ENCODE assay signal across 8 cellular contexts in the genomic region with DNA sequence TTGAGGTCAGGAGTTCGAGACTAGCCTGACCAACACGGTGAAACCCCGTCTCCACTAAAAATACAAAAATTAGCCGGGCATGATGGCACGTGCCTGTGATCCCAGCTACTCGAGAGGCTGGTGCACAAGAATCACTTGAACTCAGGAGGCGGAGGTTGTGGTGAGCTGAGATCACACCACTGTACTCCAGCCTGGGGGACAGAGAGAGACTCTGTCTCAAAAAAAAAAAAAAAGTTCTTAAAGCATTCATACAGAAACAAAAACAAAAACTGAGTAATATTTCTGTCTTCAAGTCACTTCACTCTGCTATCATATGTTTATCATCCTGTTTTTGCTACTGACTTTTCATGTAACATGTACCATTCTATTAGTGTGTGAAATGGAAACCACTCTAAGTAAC.
DNase-seq lines count a peak whose midpoint lies in the region; ATAC-seq and TF ChIP-seq lines count a peak whose summit lies in the region.
"Not testable (repeated sequence)": the region's sequence is repeated elsewhere in the genome, so short reads cannot be mapped to it uniquely, and the experiment has no call there.

No MANE protein-coding gene starts in this region.

- TF ChIP-seq CTCF in GM12865 (IDR thresholded peaks at IDR 0.05; ENCODE audit: insufficient read depth, low read depth, low read length, missing control alignments) = not testable (repeated sequence)

- not testable (repeated sequence) for H3K4me3 ChIP-seq in GM12865 (ENCODE audit: low read depth, low read length)

- peak; percentile 13 for DNase-seq in GM12865 (ENCODE audit: low read depth)

- peak; percentile 87 for ATAC-seq in GM18870 (IDR thresholded peaks at IDR 0.05; ENCODE audit: unreplicated experiment)
- ATAC-seq in GM19397 (IDR thresholded peaks at IDR 0.05; ENCODE audit: unreplicated experiment) = peak; percentile 54
- peak; percentile 39 for ATAC-seq in GM21515 (IDR thresholded peaks at IDR 0.05; ENCODE audit: unreplicated experiment)
- ATAC-seq in HG02678 (IDR thresholded peaks at IDR 0.05; ENCODE audit: unreplicated experiment) = peak; percentile 65
- ATAC-seq in HG02973 (IDR thresholded peaks at IDR 0.05; ENCODE audit: unreplicated experiment) = peak; percentile 40
- ATAC-seq in HG03196 (IDR thresholded peaks at IDR 0.05; ENCODE audit: unreplicated experiment) = peak; percentile 58
- ATAC-seq in HG03571 (IDR thresholded peaks at IDR 0.05; ENCODE audit: unreplicated experiment) = peak; percentile 53
